Comparison of ENCODE assay signal across 1 cellular context in the genomic region with DNA sequence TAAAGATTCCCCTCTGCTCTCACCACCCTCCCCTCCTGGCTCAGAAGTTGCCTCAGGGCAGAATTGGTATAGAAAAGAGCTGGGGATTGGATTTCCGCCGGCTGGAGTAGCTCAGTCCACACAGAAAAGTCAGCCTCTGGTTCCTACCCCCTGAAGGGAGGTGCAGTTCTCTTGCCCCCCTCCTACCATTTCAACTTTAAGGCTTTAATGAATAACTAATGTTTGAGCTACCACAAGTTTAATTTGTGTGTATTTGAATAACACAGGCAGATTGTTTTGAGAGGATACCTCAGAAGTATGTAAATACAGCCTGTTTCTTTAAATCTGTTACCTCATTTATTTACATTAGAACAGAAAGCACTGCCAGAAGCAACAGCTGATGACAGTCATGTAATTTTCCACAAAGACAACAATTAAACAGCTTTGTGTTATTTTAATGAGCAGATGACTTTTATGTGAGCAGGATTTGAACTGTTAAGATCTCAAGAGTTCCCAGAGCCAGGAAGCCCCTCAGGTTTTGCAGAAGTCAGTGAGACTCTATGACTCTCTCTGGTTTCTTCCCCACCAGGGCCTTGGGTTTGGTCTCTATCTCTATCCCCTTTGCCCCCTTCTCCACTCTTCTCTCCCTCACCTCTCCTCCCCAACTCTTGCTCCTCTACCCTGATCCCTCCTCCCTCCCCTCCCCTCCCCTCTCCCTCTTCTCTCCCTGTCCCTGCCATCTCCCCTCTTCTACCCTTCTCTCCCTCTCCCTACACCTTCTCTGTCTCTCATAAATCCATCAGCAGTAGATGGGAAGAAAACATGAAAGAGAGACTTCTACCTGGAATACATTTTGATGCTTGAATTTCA.
TF ChIP-seq lines count a peak whose summit lies in the region.

No MANE protein-coding gene starts in this region.

TF ChIP-seq in HepG2, 621 proteins besides CTCF, POLR2A, EP300 and RAD21 (continued from another document):
- TF ChIP-seq, protein P1, sequence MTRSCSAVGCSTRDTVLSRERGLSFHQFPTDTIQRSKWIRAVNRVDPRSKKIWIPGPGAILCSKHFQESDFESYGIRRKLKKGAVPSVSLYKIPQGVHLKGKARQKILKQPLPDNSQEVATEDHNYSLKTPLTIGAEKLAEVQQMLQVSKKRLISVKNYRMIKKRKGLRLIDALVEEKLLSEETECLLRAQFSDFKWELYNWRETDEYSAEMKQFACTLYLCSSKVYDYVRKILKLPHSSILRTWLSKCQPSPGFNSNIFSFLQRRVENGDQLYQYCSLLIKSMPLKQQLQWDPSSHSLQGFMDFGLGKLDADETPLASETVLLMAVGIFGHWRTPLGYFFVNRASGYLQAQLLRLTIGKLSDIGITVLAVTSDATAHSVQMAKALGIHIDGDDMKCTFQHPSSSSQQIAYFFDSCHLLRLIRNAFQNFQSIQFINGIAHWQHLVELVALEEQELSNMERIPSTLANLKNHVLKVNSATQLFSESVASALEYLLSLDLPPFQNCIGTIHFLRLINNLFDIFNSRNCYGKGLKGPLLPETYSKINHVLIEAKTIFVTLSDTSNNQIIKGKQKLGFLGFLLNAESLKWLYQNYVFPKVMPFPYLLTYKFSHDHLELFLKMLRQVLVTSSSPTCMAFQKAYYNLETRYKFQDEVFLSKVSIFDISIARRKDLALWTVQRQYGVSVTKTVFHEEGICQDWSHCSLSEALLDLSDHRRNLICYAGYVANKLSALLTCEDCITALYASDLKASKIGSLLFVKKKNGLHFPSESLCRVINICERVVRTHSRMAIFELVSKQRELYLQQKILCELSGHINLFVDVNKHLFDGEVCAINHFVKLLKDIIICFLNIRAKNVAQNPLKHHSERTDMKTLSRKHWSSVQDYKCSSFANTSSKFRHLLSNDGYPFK (CRISPR knock-in tag; IDR thresholded peaks at IDR 0.05; ENCODE audit: borderline replicate concordance), result no peak
- TF ChIP-seq ZBTB21 (CRISPR knock-in tag; IDR thresholded peaks at IDR 0.05) (no peak), HMGA1 (CRISPR knock-in tag; conservative IDR thresholded peaks at IDR 0.05) (no peak), ZNF768 (CRISPR knock-in tag; IDR thresholded peaks at IDR 0.05) (no peak), CBX2 (IDR thresholded peaks at IDR 0.05; ENCODE audit: low read depth, low read length) (no peak), CBX2 (CRISPR knock-in tag; IDR thresholded peaks at IDR 0.05; ENCODE audit: low read depth) (no peak), RCOR2 (CRISPR knock-in tag; IDR thresholded peaks at IDR 0.05) (no peak), YEATS4 (CRISPR knock-in tag; IDR thresholded peaks at IDR 0.05; ENCODE audit: borderline replicate concordance) (no peak), KDM4B (CRISPR knock-in tag; IDR thresholded peaks at IDR 0.05) (no peak), MTF2 (CRISPR knock-in tag; IDR thresholded peaks at IDR 0.05; ENCODE audit: borderline replicate concordance) (no peak), NONO (IDR thresholded peaks at IDR 0.05) (no peak), NONO (CRISPR knock-in tag; conservative IDR thresholded peaks at IDR 0.05) (no peak), ZNF383 (CRISPR knock-in tag; IDR thresholded peaks at IDR 0.05; ENCODE audit: borderline replicate concordance) (no peak), MIER3 (CRISPR knock-in tag; IDR thresholded peaks at IDR 0.05; ENCODE audit: borderline replicate concordance) (0 out of 2 replicates have a peak, but pooled peaks have one; percentile 31), PHF21A (CRISPR knock-in tag; IDR thresholded peaks at IDR 0.05) (no peak), FIP1L1 (IDR thresholded peaks at IDR 0.05; ENCODE audit: borderline replicate concordance, insufficient read depth, low read depth, low read length) (no peak), BHLHE40 (IDR thresholded peaks at IDR 0.05; ENCODE audit: low read length) (no peak), CBX5 (CRISPR knock-in tag; IDR thresholded peaks at IDR 0.05; ENCODE audit: borderline replicate concordance) (no peak), ZNF776 (CRISPR knock-in tag; IDR thresholded peaks at IDR 0.05) (no peak), MED8 (CRISPR knock-in tag; IDR thresholded peaks at IDR 0.05; ENCODE audit: insufficient replicate concordance) (no peak), SIX1 (CRISPR knock-in tag; IDR thresholded peaks at IDR 0.05; ENCODE audit: borderline replicate concordance) (peak; percentile 64; the same call in 1 of the 2 replicates), EZH2 (conservative IDR thresholded peaks at IDR 0.05; ENCODE audit: low read depth, low read length) (no peak), PPARG (CRISPR knock-in tag; conservative IDR thresholded peaks at IDR 0.05) (no peak), ZNF12 (CRISPR knock-in tag; IDR thresholded peaks at IDR 0.05) (no peak), KMT2B (CRISPR knock-in tag; IDR thresholded peaks at IDR 0.05) (no peak), SKI (IDR thresholded peaks at IDR 0.05; ENCODE audit: partially characterized antibody) (no peak), NR2F2 (IDR thresholded peaks at IDR 0.05; ENCODE audit: borderline replicate concordance, low read depth) (no peak), ZNF766 (CRISPR knock-in tag; IDR thresholded peaks at IDR 0.05; ENCODE audit: borderline replicate concordance) (no peak), ZNF678 (CRISPR knock-in tag; IDR thresholded peaks at IDR 0.05) (no peak), ATF4 (CRISPR knock-in tag; IDR thresholded peaks at IDR 0.05) (0 out of 4 replicates have a peak, but pooled peaks of 1 of the 2 experiments have one; percentile 52), ATF7 (IDR thresholded peaks at IDR 0.05) (peak; percentile 44; the same call in 1 of the 2 replicates), ATF7 (CRISPR knock-in tag; IDR thresholded peaks at IDR 0.05) (no peak), ZNF747 (CRISPR knock-in tag; IDR thresholded peaks at IDR 0.05; ENCODE audit: borderline replicate concordance) (no peak), RARA (CRISPR knock-in tag; IDR thresholded peaks at IDR 0.05) (peak; percentile 23; the same call in 1 of the 2 replicates), EED (CRISPR knock-in tag; IDR thresholded peaks at IDR 0.05) (no peak), BRCA1 (CRISPR knock-in tag; IDR thresholded peaks at IDR 0.05) (no peak), HOXA7 (CRISPR knock-in tag; IDR thresholded peaks at IDR 0.05) (no peak), HNRNPH1 (optimal IDR thresholded peaks at IDR 0.05; ENCODE audit: low read depth, low read length) (no peak), MAFK (conservative IDR thresholded peaks at IDR 0.05 in 1 of 2, IDR thresholded peaks at IDR 0.05 in 1 of 2; ENCODE audit: low read length in 2 of 2) (no peak)
- TF ChIP-seq, protein P2, sequence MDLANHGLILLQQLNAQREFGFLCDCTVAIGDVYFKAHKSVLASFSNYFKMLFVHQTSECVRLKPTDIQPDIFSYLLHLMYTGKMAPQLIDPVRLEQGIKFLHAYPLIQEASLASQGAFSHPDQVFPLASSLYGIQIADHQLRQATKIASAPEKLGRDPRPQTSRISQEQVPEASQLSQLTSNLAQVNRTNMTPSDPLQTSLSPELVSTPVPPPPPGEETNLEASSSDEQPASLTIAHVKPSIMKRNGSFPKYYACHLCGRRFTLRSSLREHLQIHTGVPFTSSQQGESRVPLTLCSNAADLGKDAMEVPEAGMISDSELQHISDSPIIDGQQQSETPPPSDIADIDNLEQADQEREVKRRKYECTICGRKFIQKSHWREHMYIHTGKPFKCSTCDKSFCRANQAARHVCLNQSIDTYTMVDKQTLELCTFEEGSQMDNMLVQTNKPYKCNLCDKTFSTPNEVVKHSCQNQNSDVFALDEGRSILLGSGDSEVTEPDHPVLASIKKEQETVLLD (CRISPR knock-in tag; IDR thresholded peaks at IDR 0.05; ENCODE audit: low read depth), result no peak
- TF ChIP-seq, protein P3, sequence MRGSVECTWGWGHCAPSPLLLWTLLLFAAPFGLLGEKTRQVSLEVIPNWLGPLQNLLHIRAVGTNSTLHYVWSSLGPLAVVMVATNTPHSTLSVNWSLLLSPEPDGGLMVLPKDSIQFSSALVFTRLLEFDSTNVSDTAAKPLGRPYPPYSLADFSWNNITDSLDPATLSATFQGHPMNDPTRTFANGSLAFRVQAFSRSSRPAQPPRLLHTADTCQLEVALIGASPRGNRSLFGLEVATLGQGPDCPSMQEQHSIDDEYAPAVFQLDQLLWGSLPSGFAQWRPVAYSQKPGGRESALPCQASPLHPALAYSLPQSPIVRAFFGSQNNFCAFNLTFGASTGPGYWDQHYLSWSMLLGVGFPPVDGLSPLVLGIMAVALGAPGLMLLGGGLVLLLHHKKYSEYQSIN (CRISPR knock-in tag; IDR thresholded peaks at IDR 0.05; ENCODE audit: borderline replicate concordance), result no peak
- TF ChIP-seq, protein P4, sequence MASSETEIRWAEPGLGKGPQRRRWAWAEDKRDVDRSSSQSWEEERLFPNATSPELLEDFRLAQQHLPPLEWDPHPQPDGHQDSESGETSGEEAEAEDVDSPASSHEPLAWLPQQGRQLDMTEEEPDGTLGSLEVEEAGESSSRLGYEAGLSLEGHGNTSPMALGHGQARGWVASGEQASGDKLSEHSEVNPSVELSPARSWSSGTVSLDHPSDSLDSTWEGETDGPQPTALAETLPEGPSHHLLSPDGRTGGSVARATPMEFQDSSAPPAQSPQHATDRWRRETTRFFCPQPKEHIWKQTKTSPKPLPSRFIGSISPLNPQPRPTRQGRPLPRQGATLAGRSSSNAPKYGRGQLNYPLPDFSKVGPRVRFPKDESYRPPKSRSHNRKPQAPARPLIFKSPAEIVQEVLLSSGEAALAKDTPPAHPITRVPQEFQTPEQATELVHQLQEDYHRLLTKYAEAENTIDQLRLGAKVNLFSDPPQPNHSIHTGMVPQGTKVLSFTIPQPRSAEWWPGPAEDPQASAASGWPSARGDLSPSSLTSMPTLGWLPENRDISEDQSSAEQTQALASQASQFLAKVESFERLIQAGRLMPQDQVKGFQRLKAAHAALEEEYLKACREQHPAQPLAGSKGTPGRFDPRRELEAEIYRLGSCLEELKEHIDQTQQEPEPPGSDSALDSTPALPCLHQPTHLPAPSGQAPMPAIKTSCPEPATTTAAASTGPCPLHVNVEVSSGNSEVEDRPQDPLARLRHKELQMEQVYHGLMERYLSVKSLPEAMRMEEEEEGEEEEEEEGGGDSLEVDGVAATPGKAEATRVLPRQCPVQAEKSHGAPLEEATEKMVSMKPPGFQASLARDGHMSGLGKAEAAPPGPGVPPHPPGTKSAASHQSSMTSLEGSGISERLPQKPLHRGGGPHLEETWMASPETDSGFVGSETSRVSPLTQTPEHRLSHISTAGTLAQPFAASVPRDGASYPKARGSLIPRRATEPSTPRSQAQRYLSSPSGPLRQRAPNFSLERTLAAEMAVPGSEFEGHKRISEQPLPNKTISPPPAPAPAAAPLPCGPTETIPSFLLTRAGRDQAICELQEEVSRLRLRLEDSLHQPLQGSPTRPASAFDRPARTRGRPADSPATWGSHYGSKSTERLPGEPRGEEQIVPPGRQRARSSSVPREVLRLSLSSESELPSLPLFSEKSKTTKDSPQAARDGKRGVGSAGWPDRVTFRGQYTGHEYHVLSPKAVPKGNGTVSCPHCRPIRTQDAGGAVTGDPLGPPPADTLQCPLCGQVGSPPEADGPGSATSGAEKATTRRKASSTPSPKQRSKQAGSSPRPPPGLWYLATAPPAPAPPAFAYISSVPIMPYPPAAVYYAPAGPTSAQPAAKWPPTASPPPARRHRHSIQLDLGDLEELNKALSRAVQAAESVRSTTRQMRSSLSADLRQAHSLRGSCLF (CRISPR knock-in tag; IDR thresholded peaks at IDR 0.05; ENCODE audit: borderline replicate concordance), result no peak
- TF ChIP-seq, protein P5, sequence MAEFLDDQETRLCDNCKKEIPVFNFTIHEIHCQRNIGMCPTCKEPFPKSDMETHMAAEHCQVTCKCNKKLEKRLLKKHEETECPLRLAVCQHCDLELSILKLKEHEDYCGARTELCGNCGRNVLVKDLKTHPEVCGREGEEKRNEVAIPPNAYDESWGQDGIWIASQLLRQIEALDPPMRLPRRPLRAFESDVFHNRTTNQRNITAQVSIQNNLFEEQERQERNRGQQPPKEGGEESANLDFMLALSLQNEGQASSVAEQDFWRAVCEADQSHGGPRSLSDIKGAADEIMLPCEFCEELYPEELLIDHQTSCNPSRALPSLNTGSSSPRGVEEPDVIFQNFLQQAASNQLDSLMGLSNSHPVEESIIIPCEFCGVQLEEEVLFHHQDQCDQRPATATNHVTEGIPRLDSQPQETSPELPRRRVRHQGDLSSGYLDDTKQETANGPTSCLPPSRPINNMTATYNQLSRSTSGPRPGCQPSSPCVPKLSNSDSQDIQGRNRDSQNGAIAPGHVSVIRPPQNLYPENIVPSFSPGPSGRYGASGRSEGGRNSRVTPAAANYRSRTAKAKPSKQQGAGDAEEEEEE (CRISPR knock-in tag; IDR thresholded peaks at IDR 0.05; ENCODE audit: borderline replicate concordance), result no peak
- TF ChIP-seq, protein P6, sequence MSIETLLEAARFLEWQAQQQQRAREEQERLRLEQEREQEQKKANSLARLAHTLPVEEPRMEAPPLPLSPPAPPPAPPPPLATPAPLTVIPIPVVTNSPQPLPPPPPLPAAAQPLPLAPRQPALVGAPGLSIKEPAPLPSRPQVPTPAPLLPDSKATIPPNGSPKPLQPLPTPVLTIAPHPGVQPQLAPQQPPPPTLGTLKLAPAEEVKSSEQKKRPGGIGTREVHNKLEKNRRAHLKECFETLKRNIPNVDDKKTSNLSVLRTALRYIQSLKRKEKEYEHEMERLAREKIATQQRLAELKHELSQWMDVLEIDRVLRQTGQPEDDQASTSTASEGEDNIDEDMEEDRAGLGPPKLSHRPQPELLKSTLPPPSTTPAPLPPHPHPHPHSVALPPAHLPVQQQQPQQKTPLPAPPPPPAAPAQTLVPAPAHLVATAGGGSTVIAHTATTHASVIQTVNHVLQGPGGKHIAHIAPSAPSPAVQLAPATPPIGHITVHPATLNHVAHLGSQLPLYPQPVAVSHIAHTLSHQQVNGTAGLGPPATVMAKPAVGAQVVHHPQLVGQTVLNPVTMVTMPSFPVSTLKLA (IDR thresholded peaks at IDR 0.05), result no peak
